8 cellular contexts compared by ENCODE assay signal in genomic region chr17:7329360-7330098, GRCh38. TPM values are rescaled to one million over a fixed set of nuclear protein-coding genes. Genes with fewer than 3 reads are reported as not detected.
DNase-seq lines count a peak whose midpoint lies in the region; ATAC-seq lines count a peak whose summit lies in the region.

No MANE protein-coding gene starts in this region.

- ATAC-seq in GM19351 (IDR thresholded peaks at IDR 0.05; ENCODE audit: unreplicated experiment), result peak; percentile 55
- peak; percentile 68 for ATAC-seq in HG03521 (IDR thresholded peaks at IDR 0.05; ENCODE audit: unreplicated experiment)
- peak; percentile 88 for ATAC-seq in left lobe of liver

- peak; percentile 89 to 99 (median 96) for DNase-seq in C1 segment of cervical spinal cord (lab: John Stamatoyannopoulos, UW)
- peak; percentile 100 for DNase-seq in NCI-H748 (lab: John Stamatoyannopoulos, UW; ENCODE audit: unreplicated experiment)
- DNase-seq in activated CD4-positive, alpha-beta T cell treated with anti-CD3 and anti-CD28 coated beads, Interleukin-2, amount 50 U/mL, for 24 hours (ENCODE audit: low read depth in 1 of 2, low spot score in 1 of 2), result peak; percentile 90 to 94
- DNase-seq in dedifferentiated amniotic fluid mesenchymal stem cell (ENCODE audit: extremely low spot score), result peak; percentile 94
- peak; percentile 98 for DNase-seq in left lobe of liver (ENCODE audit: low spot score)
- DNase-seq in stimulated activated CD4-positive, alpha-beta T cell treated with anti-CD3 and anti-CD28 coated beads, Interleukin-2, amount 100 ng/mL, for 24 hours, result peak; percentile 96

RNA-seq across cellular contexts. Expression of gene NEURL4, which starts 0.4 kb away (rescaled TPM):
- 17.0 TPM for total RNA-seq in left lobe of liver

RNA-seq across cellular contexts. Expression of gene ACAP1, which starts 6.8 kb away (rescaled TPM):
- 3.4 TPM for total RNA-seq in left lobe of liver

RNA-seq across cellular contexts. Expression of gene GPS2, which starts 14.4 kb away (rescaled TPM):
- total RNA-seq in left lobe of liver, result 21.2 TPM

RNA-seq across cellular contexts. Expression of gene EIF5A, which starts 22.1 kb away (rescaled TPM):
- 242 TPM for total RNA-seq in left lobe of liver

RNA-seq across cellular contexts. Expression of gene KCTD11, which starts 22.4 kb away (rescaled TPM):
- total RNA-seq in left lobe of liver, result 2.6 TPM

Comparison
In these comparisons a context has a peak if more than half of its experiments do, and no peak if none do; other contexts are left out.
1. Peak in every context shown above with its lines: DNase-seq and ATAC-seq.